Comparison of ENCODE assay signal across 1 cellular context in genomic region chr5:94010814-94011213, GRCh38.
TF ChIP-seq lines count a peak whose summit lies in the region.

No MANE protein-coding gene starts in this region.

TF ChIP-seq in SK-N-SH, 30 proteins besides CTCF, POLR2A, EP300 and RAD21 (continued from another document):
- TF ChIP-seq PBX3 (IDR thresholded peaks at IDR 0.05): no peak
